12 cellular contexts compared by ENCODE assay signal in the genomic region with DNA sequence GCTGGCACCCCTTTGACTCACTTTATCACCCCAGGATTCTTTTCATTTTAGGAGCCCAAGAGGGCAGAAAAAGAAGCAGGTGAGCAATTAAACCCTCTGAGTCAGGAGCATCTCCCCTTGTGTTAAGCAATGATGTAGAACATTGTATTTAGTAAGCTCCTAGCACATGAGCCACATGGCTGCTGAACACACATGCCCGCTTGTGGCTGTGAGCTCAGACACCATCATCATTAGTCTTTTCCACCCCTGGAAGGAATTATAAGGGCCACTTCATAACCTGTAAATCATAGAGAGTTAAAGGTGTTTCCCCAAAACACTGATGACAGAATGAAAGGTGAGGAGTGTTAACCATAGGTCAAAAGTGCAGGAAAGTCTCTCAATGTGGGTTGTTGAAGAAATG. TPM values are rescaled to one million over a fixed set of nuclear protein-coding genes. Genes with fewer than 3 reads are reported as not detected.
"Had no signal": no experiment of that assay in that cellular context is flagged by ENCODE, and none has a peak within 500 bp of the region (broad histone marks: within the 10 kb centered on the region; RNA-seq: fewer than 3 reads in every experiment).

No MANE protein-coding gene starts in this region.

RNA-seq across cellular contexts. Expression of a gene that starts 37.2 kb away (rescaled TPM):
- total RNA-seq: activated B cell treated with CpG ODN at 0.5 μM for 24 hours; activated CD4-positive, alpha-beta memory T cell treated with anti-CD3 and anti-CD28 coated beads for 36 hours; activated CD4-positive, alpha-beta memory T cell treated with anti-CD3 and anti-CD28 coated beads, Interleukin-2, amount 10 ng/mL, durations not matched to agents 7 days and 5 days; activated CD4-positive, alpha-beta T cell treated with anti-CD3 and anti-CD28 coated beads for 36 hours; activated CD4-positive, alpha-beta T cell treated with anti-CD3 and anti-CD28 coated beads, Interleukin-2, amount 10 ng/mL, durations not matched to agents 24 days and 14 days; activated CD4-positive, alpha-beta T cell treated with anti-CD3 and anti-CD28 coated beads, Interleukin-2, amount 10 ng/mL, durations not matched to agents 7 days and 5 days; activated CD8-positive, alpha-beta memory T cell treated with anti-CD3 and anti-CD28 coated beads for 36 hours; activated CD8-positive, alpha-beta memory T cell treated with anti-CD3 and anti-CD28 coated beads, Interleukin-2, amount 10 ng/mL, durations not matched to agents 7 days and 5 days; activated CD8-positive, alpha-beta T cell treated with anti-CD3 and anti-CD28 coated beads, Interleukin-2, amount 10 ng/mL, durations not matched to agents 7 days and 5 days; T-helper 1 cell treated with Interleukin-12 subunit alpha and Interleukin-12 subunit beta and Interleukin-4 antibody, amounts not matched to agents 30 ng/mL and 1 ng/mL, for 36 hours; T-helper 17 cell; T-helper 2 cell treated with Interferon-gamma antibody and Interleukin-4, amounts not matched to agents 100 ng/mL and 5 ng/mL, for 36 hours had no signal
